8 cellular contexts compared by ENCODE assay signal in genomic region chr1:167714098-167714850, GRCh38. TPM values are rescaled to one million over a fixed set of nuclear protein-coding genes. Genes with fewer than 3 reads are reported as not detected.
A peak's percentile ranks its signal among the peaks of the same experiment; 100 is the strongest.
DNase-seq lines count a peak whose midpoint lies in the region; TF ChIP-seq lines count a peak whose summit lies in the region.

No MANE protein-coding gene starts in this region.

- H3K4me3 Mint-ChIP-seq in HFFc6: peak overlapping the region; percentile 89
- H3K4me3 Mint-ChIP-seq in glutamatergic neuron (ENCODE audit: unreplicated experiment): peak overlapping the region; percentile 98

- peak; percentile 23 for TF ChIP-seq EP300 in ovary (IDR thresholded peaks at IDR 0.05)

- H3K4me1 ChIP-seq in ovary (ENCODE audit: insufficient read depth) (no peaks in the 10 kb centered on the region), thyroid gland (peaks cover 0 to 11% of the 10 kb centered on the region in 2 donors)

- H3K27ac Mint-ChIP-seq in HFFc6: peak overlapping the region; percentile 92
- peak overlapping the region; percentile 97 for H3K27ac Mint-ChIP-seq in glutamatergic neuron (ENCODE audit: unreplicated experiment)

- H3K36me3 Mint-ChIP-seq in HFFc6 (ENCODE audit: low read depth) (no peaks in the 10 kb centered on the region), glutamatergic neuron (ENCODE audit: unreplicated experiment) (no peaks in the 10 kb centered on the region)

- H3K27me3 ChIP-seq in GM06990 (replicated peaks; ENCODE audit: control insufficient read depth, insufficient read depth, low read length) (no peaks in the 10 kb centered on the region), ovary (no peaks in the 10 kb centered on the region), thyroid gland (no peaks in the 10 kb centered on the region)

- intact Hi-C loops in ovary (cut with DNase I): loop anchor here in 2 of 4 donors (5.0 to 10.0 kb wide), 3 partner anchors 88 to 371 kb away; partner anchors contain the start of genes DCAF6 (in 1 of the 2) and MPC2 (in 1 of the 2)
- intact Hi-C loops in thyroid gland (cut with DNase I): no loop called here

- no peaks in the 10 kb centered on the region for H3K9me3 Mint-ChIP-seq in HFFc6
- H3K9me3 Mint-ChIP-seq in glutamatergic neuron (ENCODE audit: unreplicated experiment): peaks cover 33% of the 10 kb centered on the region

- H3K9me3 ChIP-seq in ovary: no peaks in the 10 kb centered on the region
- no peaks in the 10 kb centered on the region for H3K9me3 ChIP-seq in thyroid gland

- H3K27me3 Mint-ChIP-seq in HFFc6 (ENCODE audit: insufficient read depth) (peaks cover 10% of the 10 kb centered on the region), glutamatergic neuron (ENCODE audit: unreplicated experiment) (peaks cover 31% of the 10 kb centered on the region)

- TF ChIP-seq POLR2A in ovary (IDR thresholded peaks at IDR 0.05): peak; percentile 16
- peak in 1 of 2 donors; percentile 58 for TF ChIP-seq POLR2A in thyroid gland (IDR thresholded peaks at IDR 0.05)

- no peak for TF ChIP-seq CTCF in GM06990 (IDR thresholded peaks at IDR 0.05; ENCODE audit: insufficient read depth, low read length, poor library complexity, severe bottlenecking)
- TF ChIP-seq CTCF in HFFc6 (IDR thresholded peaks at IDR 0.05): no peak
- no peak for TF ChIP-seq CTCF in glutamatergic neuron (IDR thresholded peaks at IDR 0.05; ENCODE audit: partially characterized antibody, unreplicated experiment)
- TF ChIP-seq CTCF in ovary (IDR thresholded peaks at IDR 0.05): peak in 1 of 3 donors; percentile 25
- peak in 1 of 6 experiments; percentile 2 for TF ChIP-seq CTCF in thyroid gland (IDR thresholded peaks at IDR 0.05)

- DNase-seq in GM06990 (ENCODE audit: extremely low read depth, insufficient read length) (peak; percentile 90), HFFc6 (peak; percentile 77), NAMALWA (ENCODE audit: low spot score) (peak; percentile 95), SK-N-DZ (ENCODE audit: low spot score) (peak; percentile 85), glutamatergic neuron (peak; percentile 85), ovary (peak; percentile 93 to 96 (median 96)), thyroid gland (peak; percentile 89 to 91)
- peak; percentile 85 for DNase-seq in activated naive CD4-positive, alpha-beta T cell treated with anti-CD3 and anti-CD28 coated beads, Interleukin-2, amount 50 U/mL, for 16 hours

- WGBS in ovary, 3 donors: 0% methylated on average over 61 to 65 of the region's 65 CpGs
- 0 to 1% methylated on average over 13 to 25 of the region's 65 CpGs for WGBS in thyroid gland, 2 donors

- H3K36me3 ChIP-seq in GM06990 (ENCODE audit: control insufficient read depth, insufficient read depth, low read length): no peaks in the 10 kb centered on the region
- H3K36me3 ChIP-seq in ovary: no peaks in the 10 kb centered on the region
- no peaks in the 10 kb centered on the region for H3K36me3 ChIP-seq in thyroid gland

- H3K4me3 ChIP-seq in GM06990 (replicated peaks; ENCODE audit: low read depth, low read length): peak overlapping the region; percentile 72
- H3K4me3 ChIP-seq in ovary: peak overlapping the region; percentile 76
- H3K4me3 ChIP-seq in thyroid gland (replicated peaks in 1 of 3): peak overlapping the region; percentile 19 to 53 (median 41)

- peaks cover 38% of the 10 kb centered on the region for H3K4me1 Mint-ChIP-seq in HFFc6 (ENCODE audit: low read depth)
- H3K4me1 Mint-ChIP-seq in glutamatergic neuron (ENCODE audit: low read depth, unreplicated experiment): peaks cover 18% of the 10 kb centered on the region

- H3K27ac ChIP-seq in ovary (peak overlapping the region; percentile 75 to 77), thyroid gland (peak overlapping the region; percentile 49 to 91 (median 82))

RNA-seq across cellular contexts. Expression of gene MPZL1, which starts 7.5 kb away (rescaled TPM):
- 100 to 1,000 TPM; 147 to 188 (median 183) TPM for total RNA-seq in HFFc6 (2021; fragmentation: NEBNext Ultra II Directional; extraction: Animal tissue kit (Norgen Biotek cat#: 25700))
- 85.4 and 92.6 TPM in 2 replicates for polyA plus RNA-seq in SK-N-DZ (2014; cell fraction: cytosol; rRNA removed)
- polyA plus RNA-seq in SK-N-DZ (2014; cell fraction: nucleus; rRNA removed): 39.3 and 41.9 TPM in 2 replicates
- total RNA-seq in glutamatergic neuron (ENCODE audit: unreplicated experiment) (149 TPM), ovary (100 to 1,000 TPM in 3 of 7 donors, 10 to 100 TPM in 4; 43.0 to 114 (median 80.1) TPM), thyroid gland (10 to 100 TPM; 52.6 to 90.2 (median 61.8) TPM)
- polyA plus RNA-seq in ovary: 100 to 1,000 TPM in 1 of 2 donors, 10 to 100 TPM in 1; 30.3 to 180 TPM

Comparison
In these comparisons a context has a peak if more than half of its experiments do, and no peak if none do; other contexts are left out.
1. Peak in every context shown above with its lines: DNase-seq, H3K4me3 ChIP-seq and H3K27ac ChIP-seq.